ENCODE assay signal across 33 cellular contexts in the genomic region with DNA sequence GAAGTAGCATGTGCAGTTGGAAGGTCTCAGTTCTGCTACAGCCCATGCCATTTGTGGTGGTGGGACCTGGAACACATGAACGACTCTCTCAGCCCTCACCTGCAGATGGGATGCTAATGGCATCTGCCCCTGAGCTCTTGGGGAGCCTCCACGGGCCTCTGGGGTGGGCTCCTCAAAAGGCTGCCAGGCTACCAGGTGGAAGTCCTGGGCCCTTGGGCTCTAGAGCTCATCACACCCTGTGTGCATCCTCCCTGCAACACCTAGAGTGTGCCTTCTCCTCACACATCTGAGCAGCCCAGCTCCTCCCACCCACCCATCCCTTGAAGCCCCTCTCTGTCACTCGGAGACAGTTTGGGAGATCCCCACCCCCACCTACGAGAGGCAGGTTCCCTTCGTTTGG.
A peak's percentile ranks its signal among the peaks of the same experiment; 100 is the strongest.
DNase-seq lines count a peak whose midpoint lies in the region; TF ChIP-seq lines count a peak whose summit lies in the region.
"Had no signal": no experiment of that assay in that cellular context is flagged by ENCODE, and none has a peak within 500 bp of the region (broad histone marks: within the 10 kb centered on the region; RNA-seq: fewer than 3 reads in every experiment).

No MANE protein-coding gene starts in this region.

- H3K27me3 ChIP-seq in endodermal cell (ENCODE audit: control insufficient read depth, insufficient read depth, low read length, poor library complexity, severe bottlenecking), result no peaks in the 10 kb centered on the region
- H3K27me3 ChIP-seq in spleen (replicated peaks in 1 of 7), result peaks cover 0 to 5% (median 0%) of the 10 kb centered on the region in 7 donors
- H3K27me3 ChIP-seq in PC-9 (ENCODE audit: insufficient read depth, low read depth), result peaks cover 98% of the 10 kb centered on the region
- H3K27me3 ChIP-seq: BE2C; BLaER1; BLaER1 treated with 17β-estradiol and CSF1 and Interleukin-3, amounts not matched to agents 10 nM and 100 nM had no signal

- BruUV-seq in PC-9 (replicated peaks; lab: Mats Ljungman, UMichigan), result no TSS peak

- no peaks in the 10 kb centered on the region for H3K79me2 ChIP-seq in PC-9 (ENCODE audit: low read depth)

- H3K4me2 ChIP-seq in PC-9, result no peak overlapping the region
- H3K4me2 ChIP-seq: A549; BLaER1; BLaER1 treated with 17β-estradiol and CSF1 and Interleukin-3, amounts not matched to agents 10 nM and 100 nM had no signal

- no peak overlapping the region for H2AFZ ChIP-seq in PC-9

- H3K4me1 ChIP-seq in endodermal cell (ENCODE audit: control insufficient read depth, insufficient read depth, low read length) (no peaks in the 10 kb centered on the region), spleen (no peaks in the 10 kb centered on the region), PC-9 (replicated peaks; ENCODE audit: insufficient read depth) (no peaks in the 10 kb centered on the region)
- H3K4me1 ChIP-seq: A549, BLaER1, Caco-2 had no signal

- POLR2A ChIA-PET in PC-9 (lab: Charles Lee; ENCODE audit: unreplicated experiment), result no interaction called here

- H3K9me2 ChIP-seq in PC-9 (ENCODE audit: insufficient read depth), result no peaks in the 10 kb centered on the region

- H3F3A ChIP-seq in PC-9 (ENCODE audit: insufficient read depth, low read depth), result no peaks in the 10 kb centered on the region

- CTCF ChIA-PET in PC-9 (lab: Charles Lee), result no interaction called here

- H3K9me3 ChIP-seq in endodermal cell (ENCODE audit: control insufficient read depth, low read length) (no peaks in the 10 kb centered on the region), spleen (no peaks in the 10 kb centered on the region), PC-9 (ENCODE audit: insufficient read depth, low read depth) (no peaks in the 10 kb centered on the region)
- H3K9me3 ChIP-seq: A549; BE2C; BLaER1; BLaER1 treated with 17β-estradiol and CSF1 and Interleukin-3, amounts not matched to agents 10 nM and 100 nM; Caco-2 had no signal

- H3K27ac Mint-ChIP-seq in endodermal cell, result no peak overlapping the region
- H3K27ac Mint-ChIP-seq in activated CD4-positive, alpha-beta T cell treated with anti-CD3 and anti-CD28 coated beads, Interleukin-2, amount 10 ng/mL, durations not matched to agents 24 days and 14 days, result no peak overlapping the region
- H3K27ac Mint-ChIP-seq: B cell; CD14-positive monocyte; CD4-positive, alpha-beta memory T cell; CD4-positive, alpha-beta T cell; CD4-positive, CD25-positive, alpha-beta regulatory T cell; CD8-positive, alpha-beta memory T cell; CD8-positive, alpha-beta T cell had no signal

- intact Hi-C loops in spleen (cut with DNase I; ENCODE audit: low total_unique reads) (no loop called here), PC-9 (cut with micrococcal nuclease; ENCODE audit: unreplicated experiment) (no loop called here)
- intact Hi-C loops in activated CD4-positive, alpha-beta T cell treated with anti-CD3 and anti-CD28 coated beads, Interleukin-2, amount 10 ng/mL, durations not matched to agents 24 days and 14 days (cut with micrococcal nuclease), result no loop called here

- H4K20me1 ChIP-seq in PC-9 (ENCODE audit: insufficient read depth), result no peaks in the 10 kb centered on the region
- H4K20me1 ChIP-seq: BLaER1; BLaER1 treated with 17β-estradiol and CSF1 and Interleukin-3, amounts not matched to agents 10 nM and 100 nM had no signal

- H3K9ac ChIP-seq in endodermal cell (ENCODE audit: extremely low read depth, low read length, poor library complexity, severe bottlenecking), result no peak overlapping the region
- H3K9ac ChIP-seq: BLaER1; BLaER1 treated with 17β-estradiol and CSF1 and Interleukin-3, amounts not matched to agents 10 nM and 100 nM had no signal

- TF ChIP-seq POLR2A in spleen (IDR thresholded peaks at IDR 0.05), result no peak

- no peaks in the 10 kb centered on the region for H3K36me3 ChIP-seq in endodermal cell (ENCODE audit: control insufficient read depth, insufficient read depth, low read length)
- no peaks in the 10 kb centered on the region for H3K36me3 ChIP-seq in spleen
- no peaks in the 10 kb centered on the region for H3K36me3 ChIP-seq in PC-9 (ENCODE audit: low read depth)
- H3K36me3 ChIP-seq: BE2C; BLaER1; BLaER1 treated with 17β-estradiol and CSF1 and Interleukin-3, amounts not matched to agents 10 nM and 100 nM had no signal

- 83 to 100% methylated on average over 2 to 5 of the region's 5 CpGs for WGBS in endodermal cell (ENCODE audit: insufficient coverage in 1 of 2, insufficient read length in 1 of 2), 2 experiments
- WGBS in spleen, 5 donors, result 41 to 73% (median 61%) methylated on average over 5 of the region's 5 CpGs

- H3K9me3 Mint-ChIP-seq in endodermal cell, result no peaks in the 10 kb centered on the region
- no peaks in the 10 kb centered on the region for H3K9me3 Mint-ChIP-seq in activated CD4-positive, alpha-beta T cell treated with anti-CD3 and anti-CD28 coated beads, Interleukin-2, amount 10 ng/mL, durations not matched to agents 24 days and 14 days
- H3K9me3 Mint-ChIP-seq: CD4-positive, alpha-beta T cell; CD8-positive, alpha-beta T cell had no signal

- no peaks in the 10 kb centered on the region for H3K36me3 Mint-ChIP-seq in endodermal cell (ENCODE audit: low read depth)
- H3K36me3 Mint-ChIP-seq in activated CD4-positive, alpha-beta T cell treated with anti-CD3 and anti-CD28 coated beads, Interleukin-2, amount 10 ng/mL, durations not matched to agents 24 days and 14 days (ENCODE audit: low read depth), result no peaks in the 10 kb centered on the region
- H3K36me3 Mint-ChIP-seq: CD14-positive monocyte; CD4-positive, alpha-beta memory T cell; CD4-positive, CD25-positive, alpha-beta regulatory T cell; CD8-positive, alpha-beta memory T cell; CD8-positive, alpha-beta T cell had no signal

- H3K4me1 Mint-ChIP-seq in endodermal cell, result peaks cover 16% of the 10 kb centered on the region
- H3K4me1 Mint-ChIP-seq in activated CD4-positive, alpha-beta T cell treated with anti-CD3 and anti-CD28 coated beads, Interleukin-2, amount 10 ng/mL, durations not matched to agents 24 days and 14 days, result no peaks in the 10 kb centered on the region
- H3K4me1 Mint-ChIP-seq: B cell; CD14-positive monocyte; CD4-positive, alpha-beta memory T cell; CD8-positive, alpha-beta memory T cell had no signal

- H3K27me3 Mint-ChIP-seq in endodermal cell (ENCODE audit: insufficient read depth), result peaks cover 1% of the 10 kb centered on the region
- H3K27me3 Mint-ChIP-seq in activated CD4-positive, alpha-beta T cell treated with anti-CD3 and anti-CD28 coated beads, Interleukin-2, amount 10 ng/mL, durations not matched to agents 24 days and 14 days, result no peaks in the 10 kb centered on the region
- H3K27me3 Mint-ChIP-seq: B cell; CD4-positive, alpha-beta T cell; CD4-positive, CD25-positive, alpha-beta regulatory T cell; CD8-positive, alpha-beta memory T cell had no signal

- H3K4me3 ChIP-seq in endodermal cell (ENCODE audit: low read length), result no peak overlapping the region
- no peak overlapping the region for H3K4me3 ChIP-seq in spleen
- H3K4me3 ChIP-seq in PC-9, result no peak overlapping the region
- H3K4me3 ChIP-seq: A549; BLaER1; BLaER1 treated with 17β-estradiol and CSF1 and Interleukin-3, amounts not matched to agents 10 nM and 100 nM had no signal

- H3K27ac ChIP-seq in endodermal cell (ENCODE audit: low read depth, low read length) (no peak overlapping the region), spleen (no peak overlapping the region), PC-9 (no peak overlapping the region)
- H3K27ac ChIP-seq: 22Rv1; A549; BLaER1; BLaER1 treated with 17β-estradiol and CSF1 and Interleukin-3, amounts not matched to agents 10 nM and 100 nM; C4-2B had no signal

- DNase-seq in endodermal cell (peak; percentile 30), islet precursor cell (peak; percentile 32), spleen (peak; percentile 51), DMS53 treated with DMSO at 0.1 percent for 48 hours (lab: John Stamatoyannopoulos, UW; ENCODE audit: unreplicated experiment) (no peak), PC-9 (no peak)
- no peak for DNase-seq in activated CD4-positive, alpha-beta T cell treated with anti-CD3 and anti-CD28 coated beads, Interleukin-2, amount 10 ng/mL, durations not matched to agents 24 days and 14 days
- DNase-seq: 8988T; ACHN; AML-193; BE2C; C1 segment of cervical spinal cord; Caco-2; Calu3; CD4-positive, alpha-beta memory T cell; CD4-positive, alpha-beta T cell; CD4-positive, CD25-positive, alpha-beta regulatory T cell; CD8-positive, alpha-beta memory T cell; CD8-positive, alpha-beta T cell; COR-L47; DMS 273 treated with DMSO at 0.1 percent for 48 hours; DMS153; DMS53; DMS79; DMS79 treated with DMSO at 0.1 percent for 48 hours; DND-41; EL had no signal

- no peak for TF ChIP-seq CTCF in endodermal cell (conservative IDR thresholded peaks at IDR 0.05)
- TF ChIP-seq CTCF in spleen (IDR thresholded peaks at IDR 0.05 in 8 of 11, conservative IDR thresholded peaks at IDR 0.05 in 3 of 11), result no peak
- TF ChIP-seq CTCF in PC-9 (conservative IDR thresholded peaks at IDR 0.05), result no peak

- no peak overlapping the region for H3K4me3 Mint-ChIP-seq in endodermal cell
- H3K4me3 Mint-ChIP-seq in activated CD4-positive, alpha-beta T cell treated with anti-CD3 and anti-CD28 coated beads, Interleukin-2, amount 10 ng/mL, durations not matched to agents 24 days and 14 days, result no peak overlapping the region
- H3K4me3 Mint-ChIP-seq: B cell; CD14-positive monocyte; CD4-positive, alpha-beta memory T cell; CD4-positive, alpha-beta T cell; CD4-positive, CD25-positive, alpha-beta regulatory T cell; CD8-positive, alpha-beta memory T cell; CD8-positive, alpha-beta T cell had no signal

Comparison
In these comparisons a context has a peak if more than half of its experiments do, and no peak if none do; other contexts are left out.
1. DNase-seq: peak in endodermal cell (single experiment), islet precursor cell (single experiment) and spleen (single experiment); none in activated CD4-positive, alpha-beta T cell treated with anti-CD3 and anti-CD28 coated beads, Interleukin-2, amount 10 ng/mL, durations not matched to agents 24 days and 14 days (single experiment), DMS53 treated with DMSO at 0.1 percent for 48 hours (single experiment) and PC-9 (0 of 2).